Comparison of ENCODE assay signal across 1 cellular context in genomic region chr7:76423666-76424412, GRCh38.
TF ChIP-seq lines count a peak whose summit lies in the region.

No MANE protein-coding gene starts in this region.

TF ChIP-seq in H1, 55 proteins besides CTCF, POLR2A, EP300 and RAD21:
- no peak for TF ChIP-seq ATF2 (IDR thresholded peaks at IDR 0.05; ENCODE audit: low read length)
- no peak for TF ChIP-seq CHD7 (IDR thresholded peaks at IDR 0.05; ENCODE audit: insufficient replicate concordance, low read length)
- TF ChIP-seq TAF7 (optimal IDR thresholded peaks at IDR 0.05; ENCODE audit: borderline replicate concordance, low read depth, low read length), result no peak
- no peak for TF ChIP-seq MAX (IDR thresholded peaks at IDR 0.05)
- no peak for TF ChIP-seq E2F6 (IDR thresholded peaks at IDR 0.05)
- TF ChIP-seq SIRT6 (IDR thresholded peaks at IDR 0.05; ENCODE audit: low read length), result no peak
- TF ChIP-seq SRF (IDR thresholded peaks at IDR 0.05; ENCODE audit: low read depth, low read length), result no peak
- TF ChIP-seq CEBPB (IDR thresholded peaks at IDR 0.05; ENCODE audit: low read depth, low read length), result no peak
- TF ChIP-seq YY1 (IDR thresholded peaks at IDR 0.05; ENCODE audit: low read depth, low read length), result no peak
- no peak for TF ChIP-seq TCF12 (IDR thresholded peaks at IDR 0.05; ENCODE audit: low read depth, low read length)
- no peak for TF ChIP-seq SP1 (IDR thresholded peaks at IDR 0.05; ENCODE audit: low read depth, low read length)
- no peak for TF ChIP-seq POU5F1 (IDR thresholded peaks at IDR 0.05; ENCODE audit: low read depth, low read length)
- TF ChIP-seq GABPA (IDR thresholded peaks at IDR 0.05; ENCODE audit: borderline replicate concordance, insufficient read depth, low read length), result no peak
- TF ChIP-seq SIN3A (conservative IDR thresholded peaks at IDR 0.05 in 1 of 2, IDR thresholded peaks at IDR 0.05 in 1 of 2; ENCODE audit: low read depth in 1 of 2, low read length in 2 of 2), result no peak
- no peak for TF ChIP-seq TBP (IDR thresholded peaks at IDR 0.05; ENCODE audit: low read depth, low read length)
- no peak for TF ChIP-seq BRCA1 (IDR thresholded peaks at IDR 0.05; ENCODE audit: low read depth, low read length)
- TF ChIP-seq SP2 (IDR thresholded peaks at IDR 0.05; ENCODE audit: low read length), result no peak
